Comparison of ENCODE assay signal across 8 cellular contexts in the genomic region with DNA sequence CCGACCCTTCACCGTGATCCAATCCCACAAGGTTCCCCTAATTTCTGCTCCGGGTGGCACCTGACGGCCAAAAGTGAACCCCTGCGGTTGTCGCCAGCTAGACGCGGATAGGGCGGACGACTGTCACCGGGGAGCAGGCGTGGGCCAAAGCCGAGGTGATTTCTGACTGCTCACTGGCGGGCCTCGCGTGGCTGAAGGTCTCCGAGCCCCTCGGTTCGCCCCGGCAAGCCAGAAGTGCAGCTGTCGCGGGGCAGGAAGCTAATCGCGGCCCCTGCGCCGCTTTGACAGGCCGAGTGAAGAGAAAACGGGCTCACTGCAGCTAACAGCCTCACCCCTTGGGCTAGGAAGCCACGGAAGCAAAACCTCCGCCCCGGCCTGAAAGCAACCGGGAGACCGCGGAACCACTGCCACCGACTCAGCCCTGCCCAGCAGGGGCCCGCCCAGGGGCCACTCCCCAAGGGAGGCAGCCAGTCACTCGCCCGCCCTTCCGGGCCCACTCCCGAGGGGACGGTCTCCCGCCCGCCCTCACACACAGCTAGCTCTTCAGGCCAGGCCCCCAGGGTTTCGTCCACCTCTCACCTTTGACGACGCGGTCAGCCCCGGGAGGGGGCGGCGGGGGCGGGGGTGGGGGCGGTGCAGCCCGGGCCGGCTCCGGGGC. TPM values are rescaled to one million over a fixed set of nuclear protein-coding genes. Genes with fewer than 3 reads are reported as not detected.
DNase-seq lines count a peak whose midpoint lies in the region; ATAC-seq, FAIRE-seq and TF ChIP-seq lines count a peak whose summit lies in the region.

No MANE protein-coding gene starts in this region.

- peak overlapping the region; percentile 55 for H2AFZ ChIP-seq in fibroblast of lung (ENCODE audit: low read length)

- H3K36me3 Mint-ChIP-seq in activated T-helper 1 cell treated with anti-CD3 and anti-CD28 coated beads, Interleukin-12 subunit alpha, Interleukin-12 subunit beta, Interleukin-2, Interleukin-4 antibody, amounts not matched to agents 30 ng/mL and 10 ng/mL and 1 ng/mL, durations not matched to agents 14 hours and 24 hours and 36 hours (ENCODE audit: low read depth): peaks cover 18% of the 10 kb centered on the region
- peaks cover 25% of the 10 kb centered on the region for H3K36me3 Mint-ChIP-seq in nephron (ENCODE audit: low read depth)

- H3K4me1 Mint-ChIP-seq in activated T-helper 1 cell treated with anti-CD3 and anti-CD28 coated beads, Interleukin-12 subunit alpha, Interleukin-12 subunit beta, Interleukin-2, Interleukin-4 antibody, amounts not matched to agents 30 ng/mL and 10 ng/mL and 1 ng/mL, durations not matched to agents 14 hours and 24 hours and 36 hours (ENCODE audit: low read depth): peaks cover 36% of the 10 kb centered on the region
- peaks cover 35% of the 10 kb centered on the region for H3K4me1 Mint-ChIP-seq in nephron

- H4K20me1 ChIP-seq in fibroblast of lung (ENCODE audit: control insufficient read depth, extremely low read depth, insufficient read depth, low read length): no peaks in the 10 kb centered on the region

- FAIRE-seq in RCC 7860 (lab: Jason Lieb, UNC): no peak

- peak overlapping the region; percentile 86 for H3K27ac ChIP-seq in fibroblast of lung (ENCODE audit: insufficient read depth, low read length)

- H3K9me3 ChIP-seq in fibroblast of lung (ENCODE audit: control insufficient read depth, insufficient read depth, low read depth, low read length): no peaks in the 10 kb centered on the region

- intact Hi-C loops in activated T-helper 1 cell treated with anti-CD3 and anti-CD28 coated beads, Interleukin-12 subunit alpha, Interleukin-12 subunit beta, Interleukin-2, Interleukin-4 antibody, amounts not matched to agents 30 ng/mL and 10 ng/mL and 1 ng/mL, durations not matched to agents 14 hours and 24 hours and 36 hours (cut with micrococcal nuclease): loop anchor here (1.0 to 10.0 kb wide), 11 partner anchors 15 to 1617 kb away; partner anchors contain the start of genes DNAJC9, ECD, FAM149B1 and MCU

- peaks cover 47% of the 10 kb centered on the region for H3K79me2 ChIP-seq in fibroblast of lung (ENCODE audit: control insufficient read depth, insufficient read depth, low read length)

- H3K27ac Mint-ChIP-seq in activated T-helper 1 cell treated with anti-CD3 and anti-CD28 coated beads, Interleukin-12 subunit alpha, Interleukin-12 subunit beta, Interleukin-2, Interleukin-4 antibody, amounts not matched to agents 30 ng/mL and 10 ng/mL and 1 ng/mL, durations not matched to agents 14 hours and 24 hours and 36 hours: peak overlapping the region; percentile 98
- H3K27ac Mint-ChIP-seq in nephron: peak overlapping the region; percentile 92 to 97 (median 95)

- peaks cover 5% of the 10 kb centered on the region for H3K4me1 ChIP-seq in fibroblast of lung (ENCODE audit: control insufficient read depth, extremely low read depth, insufficient read depth, low read length)

- peak overlapping the region; percentile 93 for H3K9ac ChIP-seq in fibroblast of lung (ENCODE audit: insufficient read depth, low read length)

- no peaks in the 10 kb centered on the region for H3K9me3 Mint-ChIP-seq in activated T-helper 1 cell treated with anti-CD3 and anti-CD28 coated beads, Interleukin-12 subunit alpha, Interleukin-12 subunit beta, Interleukin-2, Interleukin-4 antibody, amounts not matched to agents 30 ng/mL and 10 ng/mL and 1 ng/mL, durations not matched to agents 14 hours and 24 hours and 36 hours
- H3K9me3 Mint-ChIP-seq in nephron: no peaks in the 10 kb centered on the region

- H3K4me3 Mint-ChIP-seq in activated T-helper 1 cell treated with anti-CD3 and anti-CD28 coated beads, Interleukin-12 subunit alpha, Interleukin-12 subunit beta, Interleukin-2, Interleukin-4 antibody, amounts not matched to agents 30 ng/mL and 10 ng/mL and 1 ng/mL, durations not matched to agents 14 hours and 24 hours and 36 hours: peak overlapping the region; percentile 100
- peak overlapping the region; percentile 83 to 99 (median 94) for H3K4me3 Mint-ChIP-seq in nephron

- peak overlapping the region; percentile 62 to 96 (median 84) for H3K4me3 ChIP-seq in fibroblast of lung (replicated peaks in 1 of 4; ENCODE audit: control extremely low read depth in 1 of 4, insufficient read depth in 1 of 4, low read depth in 3 of 4, low read length in 4 of 4)

- peak; percentile 92 for ATAC-seq in GM21423 (IDR thresholded peaks at IDR 0.05; ENCODE audit: unreplicated experiment)
- peak; percentile 96 for ATAC-seq in stimulated activated naive CD8-positive, alpha-beta T cell treated with anti-CD3 and anti-CD28 coated beads, Interleukin-15, Interleukin-2, amounts not matched to agents 100 U/mL and 50 U/mL, for 24 hours

- DNase-seq in DMS153 (lab: John Stamatoyannopoulos, UW) (peak; percentile 84), HUDEP-2 (lab: John Stamatoyannopoulos, UW; ENCODE audit: unreplicated experiment in 76 of 76) (peak in 75 of 76 experiments; percentile 64 to 96 (median 89)), RCC 7860 (ENCODE audit: low spot score) (peak; percentile 87), fibroblast of lung (ENCODE audit: low read depth in 2 of 2) (peak; percentile 89 to 91)
- DNase-seq in activated T-helper 1 cell treated with anti-CD3 and anti-CD28 coated beads, Interleukin-12 subunit alpha, Interleukin-12 subunit beta, Interleukin-2, Interleukin-4 antibody, amounts not matched to agents 30 ng/mL and 10 ng/mL and 1 ng/mL, durations not matched to agents 14 hours and 24 hours and 36 hours (ENCODE audit: low spot score): peak; percentile 90
- peak; percentile 86 for DNase-seq in stimulated activated naive CD8-positive, alpha-beta T cell treated with anti-CD3 and anti-CD28 coated beads, Interleukin-15, Interleukin-2, amounts not matched to agents 100 U/mL and 50 U/mL, for 24 hours

- no peaks in the 10 kb centered on the region for H3K36me3 ChIP-seq in fibroblast of lung (ENCODE audit: control insufficient read depth, insufficient read depth, low read length)

- no peaks in the 10 kb centered on the region for H3K27me3 ChIP-seq in fibroblast of lung (ENCODE audit: control insufficient read depth, insufficient read depth, low read length)

- no peaks in the 10 kb centered on the region for H3K27me3 Mint-ChIP-seq in activated T-helper 1 cell treated with anti-CD3 and anti-CD28 coated beads, Interleukin-12 subunit alpha, Interleukin-12 subunit beta, Interleukin-2, Interleukin-4 antibody, amounts not matched to agents 30 ng/mL and 10 ng/mL and 1 ng/mL, durations not matched to agents 14 hours and 24 hours and 36 hours (ENCODE audit: insufficient read depth)
- H3K27me3 Mint-ChIP-seq in nephron (ENCODE audit: low read depth): no peaks in the 10 kb centered on the region

- peak overlapping the region; percentile 84 for H3K4me2 ChIP-seq in fibroblast of lung (ENCODE audit: extremely low read depth, insufficient read depth, low read length)

- TF ChIP-seq CTCF in fibroblast of lung (conservative IDR thresholded peaks at IDR 0.05 in 1 of 2, IDR thresholded peaks at IDR 0.05 in 1 of 2; ENCODE audit: low read depth in 1 of 2, low read length in 2 of 2) (no peak), nephron (IDR thresholded peaks at IDR 0.05; ENCODE audit: unreplicated experiment in 3 of 3) (no peak)

RNA-seq across cellular contexts. Expression of gene PPP3CB, which starts 0.5 kb away (rescaled TPM):
- total RNA-seq in activated T-helper 1 cell treated with anti-CD3 and anti-CD28 coated beads, Interleukin-12 subunit alpha, Interleukin-12 subunit beta, Interleukin-2, Interleukin-4 antibody, amounts not matched to agents 30 ng/mL and 10 ng/mL and 1 ng/mL, durations not matched to agents 14 hours and 24 hours and 36 hours: 43.6 and 43.9 TPM in 2 replicates
- 21.3 and 27.1 TPM in 2 replicates for total RNA-seq in fibroblast of lung
- 34.1 and 38.8 TPM in 2 replicates for polyA plus RNA-seq in fibroblast of lung
- 45.6 and 54.6 TPM in 2 replicates for polyA plus RNA-seq in fibroblast of lung (2012)
- 4.7 and 16.5 TPM in 2 replicates for polyA minus RNA-seq in fibroblast of lung (ENCODE audit: low replicate concordance)

Comparison
In these comparisons a context has a peak if more than half of its experiments do, and no peak if none do; other contexts are left out.
1. Peak in every context shown above with its lines: DNase-seq, ATAC-seq, H3K4me3 ChIP-seq and H3K27ac ChIP-seq.